Comparison of ENCODE assay signal across 14 cellular contexts in genomic region chr14:92625213-92625612, GRCh38.
DNase-seq lines count a peak whose midpoint lies in the region; ATAC-seq, FAIRE-seq and TF ChIP-seq lines count a peak whose summit lies in the region.
"Had no signal": no experiment of that assay in that cellular context is flagged by ENCODE, and none has a peak within 500 bp of the region (broad histone marks: within the 10 kb centered on the region; RNA-seq: fewer than 3 reads in every experiment).

No MANE protein-coding gene starts in this region.

- peaks cover 82% of the 10 kb centered on the region for H3K36me3 Mint-ChIP-seq in HFFc6 (ENCODE audit: low read depth)
- peaks cover 38% of the 10 kb centered on the region for H3K36me3 Mint-ChIP-seq in activated CD4-positive, alpha-beta T cell treated with anti-CD3 and anti-CD28 coated beads, Interleukin-2, amount 10 ng/mL, durations not matched to agents 24 days and 14 days (ENCODE audit: low read depth)

- peaks cover 18% of the 10 kb centered on the region for H3K36me3 ChIP-seq in adipocyte (ENCODE audit: control insufficient read depth, insufficient read depth, low read length, severe bottlenecking)
- H3K36me3 ChIP-seq: thyroid gland had no signal

- H3K27ac Mint-ChIP-seq in HFFc6, result peak overlapping the region; percentile 84
- no peak overlapping the region for H3K27ac Mint-ChIP-seq in activated CD4-positive, alpha-beta T cell treated with anti-CD3 and anti-CD28 coated beads, Interleukin-2, amount 10 ng/mL, durations not matched to agents 24 days and 14 days

- 0 out of 5 replicates have a peak, but pooled peaks of 1 of the 2 experiments have one; percentile 16 for TF ChIP-seq RAD21 in A549 (conservative IDR thresholded peaks at IDR 0.05 in 1 of 2, IDR thresholded peaks at IDR 0.05 in 1 of 2)

- peaks cover 23% of the 10 kb centered on the region for H3K4me1 ChIP-seq in A549
- H3K4me1 ChIP-seq in adipocyte (ENCODE audit: control insufficient read depth, insufficient read depth, low read length), result peaks cover 25% of the 10 kb centered on the region
- H3K4me1 ChIP-seq: ascending aorta, thyroid gland had no signal

- intact Hi-C loops in activated CD4-positive, alpha-beta T cell treated with anti-CD3 and anti-CD28 coated beads, Interleukin-2, amount 10 ng/mL, durations not matched to agents 24 days and 14 days (cut with micrococcal nuclease), result no loop called here

- TF ChIP-seq EP300 in A549 (IDR thresholded peaks at IDR 0.05), result no peak; a peak in 1 of 5 replicates

- H3K9me3 Mint-ChIP-seq in HFFc6, result peaks cover 58% of the 10 kb centered on the region
- H3K9me3 Mint-ChIP-seq in activated CD4-positive, alpha-beta T cell treated with anti-CD3 and anti-CD28 coated beads, Interleukin-2, amount 10 ng/mL, durations not matched to agents 24 days and 14 days, result peaks cover 33% of the 10 kb centered on the region

- H3K9ac ChIP-seq in adipocyte (ENCODE audit: low read length), result peak overlapping the region; percentile 71

- POLR2A ChIA-PET in A549 (lab: Yijun Ruan, JAX), result no interaction called here

- H3K27me3 ChIP-seq in adipocyte (replicated peaks; ENCODE audit: control insufficient read depth, insufficient read depth, low read length), result no peaks in the 10 kb centered on the region
- H3K27me3 ChIP-seq: ascending aorta, thyroid gland had no signal

- H3K27me3 Mint-ChIP-seq in HFFc6 (ENCODE audit: insufficient read depth), result no peaks in the 10 kb centered on the region; the same call in 1 of the 2 replicates
- H3K27me3 Mint-ChIP-seq in activated CD4-positive, alpha-beta T cell treated with anti-CD3 and anti-CD28 coated beads, Interleukin-2, amount 10 ng/mL, durations not matched to agents 24 days and 14 days, result no peaks in the 10 kb centered on the region

- 6% methylated on average over 5 of the region's 5 CpGs for WGBS in A549 (ENCODE audit: missing lambda C conversion rate)

- ATAC-seq in A549 (peak; percentile 87 to 95), GM18520 (IDR thresholded peaks at IDR 0.05; ENCODE audit: unreplicated experiment) (no peak), HG02938 (IDR thresholded peaks at IDR 0.05; ENCODE audit: unreplicated experiment) (no peak)

- CTCF ChIA-PET in A549 (lab: Yijun Ruan, JAX), result interaction anchor here (0.6 to 2.0 kb wide), 4 partner anchors 10 to 90 kb away, joined by 3 to 5 read pairs (median 4); no protein-coding TSS in a partner anchor

- peak; percentile 80 for FAIRE-seq in A549 (lab: Jason Lieb, UNC)

- peak overlapping the region; percentile 73 to 89 for H3K27ac ChIP-seq in A549
- H3K27ac ChIP-seq: ascending aorta, thyroid gland, VCaP had no signal

- H3K4me3 Mint-ChIP-seq in HFFc6, result peak overlapping the region; percentile 70
- H3K4me3 Mint-ChIP-seq in activated CD4-positive, alpha-beta T cell treated with anti-CD3 and anti-CD28 coated beads, Interleukin-2, amount 10 ng/mL, durations not matched to agents 24 days and 14 days, result no peak overlapping the region

- no peak overlapping the region for H3K4me3 ChIP-seq in A549
- H3K4me3 ChIP-seq in adipocyte (ENCODE audit: low read length), result peak overlapping the region; percentile 46
- H3K4me3 ChIP-seq: ascending aorta, thyroid gland had no signal

- TF ChIP-seq CTCF in A549 (IDR thresholded peaks at IDR 0.05), result no peak
- no peak for TF ChIP-seq CTCF in HFFc6 (IDR thresholded peaks at IDR 0.05)

- H3K9me3 ChIP-seq in A549, result peaks cover 42% of the 10 kb centered on the region
- peaks cover 37% of the 10 kb centered on the region for H3K9me3 ChIP-seq in adipocyte (ENCODE audit: control insufficient read depth, low read length)
- H3K9me3 ChIP-seq: thyroid gland had no signal

- peaks cover 34% of the 10 kb centered on the region for H3K4me1 Mint-ChIP-seq in HFFc6 (ENCODE audit: low read depth)
- peaks cover 4% of the 10 kb centered on the region for H3K4me1 Mint-ChIP-seq in activated CD4-positive, alpha-beta T cell treated with anti-CD3 and anti-CD28 coated beads, Interleukin-2, amount 10 ng/mL, durations not matched to agents 24 days and 14 days

- TF ChIP-seq POLR2A in A549 (IDR thresholded peaks at IDR 0.05; ENCODE audit: low read length), result no peak

- peak; percentile 64 to 65 for DNase-seq in A549 (ENCODE audit: low read depth in 1 of 2, low spot score in 1 of 2)
- peak; percentile 94 for DNase-seq in HFFc6
- DNase-seq in adipocyte (ENCODE audit: low read depth), result peak; percentile 81
- peak; percentile 83 for DNase-seq in hepatic stellate cell (ENCODE audit: low spot score)
- no peak for DNase-seq in stimulated activated CD4-positive, alpha-beta T cell treated with anti-CD3 and anti-CD28 coated beads, Interleukin-2, amount 100 ng/mL, for 48 hours
- no peak for DNase-seq in activated CD4-positive, alpha-beta T cell treated with anti-CD3 and anti-CD28 coated beads, Interleukin-2, amount 10 ng/mL, durations not matched to agents 24 days and 14 days
- DNase-seq: AML-193, MV-4-11, NCI-H2227 treated with DMSO at 0.1 percent for 48 hours, thyroid gland had no signal

- H3K4me2 ChIP-seq in A549, result peak overlapping the region; percentile 73

TF ChIP-seq in A549, 52 proteins besides CTCF, POLR2A, EP300 and RAD21:
- TF ChIP-seq JUN (IDR thresholded peaks at IDR 0.05) (peak in 1 of 2 experiments; percentile 39; a peak in 1 of 5 replicates), JUNB (IDR thresholded peaks at IDR 0.05) (peak; percentile 81), FOSL2 (IDR thresholded peaks at IDR 0.05) (peak; percentile 66; the same call in 1 of the 2 replicates), FOSL2 (CRISPR knock-in tag; IDR thresholded peaks at IDR 0.05) (peak; percentile 68; the same call in 1 of the 2 replicates), HDAC2 (IDR thresholded peaks at IDR 0.05) (no peak), TP53 (CRISPR knock-in tag; IDR thresholded peaks at IDR 0.05) (no peak), CBX8 (IDR thresholded peaks at IDR 0.05) (no peak), MAX (IDR thresholded peaks at IDR 0.05) (peak; percentile 45; the same call in 1 of the 2 replicates), CEBPB (IDR thresholded peaks at IDR 0.05) (no peak; a peak in 1 of 4 replicates), MAFK (IDR thresholded peaks at IDR 0.05; ENCODE audit: partially characterized antibody) (peak; percentile 22), GATA3 (IDR thresholded peaks at IDR 0.05; ENCODE audit: borderline replicate concordance) (peak; percentile 63; the same call in 1 of the 2 replicates)

Comparison
In these comparisons a context has a peak if more than half of its experiments do, and no peak if none do; other contexts are left out.
1. ATAC-seq: peak in A549 (2 of 2); none in GM18520 (single experiment) and HG02938 (single experiment).
2. DNase-seq: peak in A549 (2 of 2), HFFc6 (single experiment), adipocyte (single experiment) and hepatic stellate cell (single experiment); none in stimulated activated CD4-positive, alpha-beta T cell treated with anti-CD3 and anti-CD28 coated beads, Interleukin-2, amount 100 ng/mL, for 48 hours (0 of 2) and activated CD4-positive, alpha-beta T cell treated with anti-CD3 and anti-CD28 coated beads, Interleukin-2, amount 10 ng/mL, durations not matched to agents 24 days and 14 days (single experiment).